Comparison of ENCODE assay signal across 8 cellular contexts in genomic region chr3:71127463-71128243, GRCh38.
A peak's percentile ranks its signal among the peaks of the same experiment; 100 is the strongest.
DNase-seq lines count a peak whose midpoint lies in the region; ATAC-seq and TF ChIP-seq lines count a peak whose summit lies in the region.

No MANE protein-coding gene starts in this region.

- H3K27ac ChIP-seq in heart right ventricle = peak overlapping the region; percentile 1 to 94 (median 87)
- H3K27ac ChIP-seq in angular gyrus (ENCODE audit: low read depth, low read length) = peak overlapping the region; percentile 38
- H3K27ac ChIP-seq in upper lobe of right lung = peak overlapping the region; percentile 89

- H3K36me3 ChIP-seq in heart right ventricle (no peaks in the 10 kb centered on the region), upper lobe of right lung (no peaks in the 10 kb centered on the region)

- H3K4me3 Mint-ChIP-seq in memory B cell = peak overlapping the region; percentile 100

- WGBS in heart right ventricle, 2 donors = 34 to 39% methylated on average over 10 of the region's 10 CpGs

- no peaks in the 10 kb centered on the region for H3K9me3 ChIP-seq in heart right ventricle
- no peaks in the 10 kb centered on the region for H3K9me3 ChIP-seq in upper lobe of right lung

- H3K4me1 Mint-ChIP-seq in memory B cell = peaks cover 46% of the 10 kb centered on the region

- H3K36me3 Mint-ChIP-seq in memory B cell = peaks cover 12% of the 10 kb centered on the region

- no peak for TF ChIP-seq CTCF in heart right ventricle (IDR thresholded peaks at IDR 0.05)
- TF ChIP-seq CTCF in upper lobe of right lung (IDR thresholded peaks at IDR 0.05) = no peak

- H3K27me3 ChIP-seq in heart right ventricle (no peaks in the 10 kb centered on the region), upper lobe of right lung (no peaks in the 10 kb centered on the region)

- H3K27me3 Mint-ChIP-seq in memory B cell = no peaks in the 10 kb centered on the region

- ATAC-seq in heart right ventricle (peak in 6 of 8 donors; percentile 7 to 43 (median 21)), Right ventricle myocardium superior (ENCODE audit: poor library complexity) (no peak), memory B cell (ENCODE audit: low read depth) (peak; percentile 22), upper lobe of right lung (peak; percentile 4), GM21390 (IDR thresholded peaks at IDR 0.05; ENCODE audit: unreplicated experiment) (no peak)

- H3K4me3 ChIP-seq in heart right ventricle (peak overlapping the region in 7 of 10 donors; percentile 1 to 65 (median 60)), upper lobe of right lung (peak overlapping the region; percentile 58)

- H3K27ac Mint-ChIP-seq in memory B cell = peak overlapping the region; percentile 100

- H3K4me1 ChIP-seq in heart right ventricle (peaks cover 10 to 77% (median 59%) of the 10 kb centered on the region in 9 donors), upper lobe of right lung (peaks cover 41% of the 10 kb centered on the region)

- H3K9me3 Mint-ChIP-seq in memory B cell = no peaks in the 10 kb centered on the region

- intact Hi-C loops in heart right ventricle (cut with DNase I) (loop anchor here in 5 of 10 donors (1.0 to 10.0 kb wide), 7 partner anchors 60 to 457 kb away; partner anchors contain the start of gene FOXP1 (in 2 of the 5)), Right ventricle myocardium superior (cut with DNase I) (loop anchor here (5.0 kb wide), 1 partner anchor 55 kb away; no protein-coding TSS in a partner anchor), upper lobe of right lung (cut with DNase I) (no loop called here)

- DNase-seq in heart right ventricle (no peak), Right ventricle myocardium superior (no peak), memory B cell (ENCODE audit: low spot score in 2 of 2) (peak in 1 of 2 donors; percentile 9), upper lobe of right lung (no peak), Ammon's horn (ENCODE audit: low spot score) (no peak), SHP77 (lab: John Stamatoyannopoulos, UW) (no peak)

Comparison
In these comparisons a context has a peak if more than half of its experiments do, and no peak if none do; other contexts are left out.
1. ATAC-seq: peak in heart right ventricle (6 of 8), memory B cell (single experiment) and upper lobe of right lung (single experiment); none in Right ventricle myocardium superior (single experiment) and GM21390 (single experiment).
2. H3K27ac ChIP-seq: peak in every context shown above with its lines; median percentile 89 in upper lobe of right lung; 87 in heart right ventricle; 38 in angular gyrus.